Comparison of ENCODE assay signal across 10 cellular contexts in genomic region chr2:64276417-64277095, GRCh38.
A peak's percentile ranks its signal among the peaks of the same experiment; 100 is the strongest.
DNase-seq lines count a peak whose midpoint lies in the region; ATAC-seq and TF ChIP-seq lines count a peak whose summit lies in the region.
"Had no signal": no experiment of that assay in that cellular context is flagged by ENCODE, and none has a peak within 500 bp of the region (broad histone marks: within the 10 kb centered on the region; RNA-seq: fewer than 3 reads in every experiment).

No MANE protein-coding gene starts in this region.

- H3K4me1 ChIP-seq in SK-N-SH (ENCODE audit: control insufficient read depth in 1 of 2, insufficient read depth in 2 of 2, low read depth in 1 of 2, low read length in 1 of 2): peaks cover 20 to 35% of the 10 kb centered on the region in 2 experiments
- peaks cover 5% of the 10 kb centered on the region for H3K4me1 ChIP-seq in prostate gland (replicated peaks)

- TF ChIP-seq CTCF in SK-N-SH (IDR thresholded peaks at IDR 0.05) (no peak), prostate gland (IDR thresholded peaks at IDR 0.05) (no peak)

- 97% methylated on average over 3 of the region's 3 CpGs for WGBS in SK-N-SH (ENCODE audit: low lambda C conversion rate)
- WGBS in prostate gland: 87% methylated on average over 3 of the region's 3 CpGs

- DNase-seq in EH (ENCODE audit: low read depth) (peak; percentile 70), SK-N-SH (no peak), glomerular visceral epithelial cell (ENCODE audit: extremely low spot score) (peak; percentile 73), prostate gland (ENCODE audit: low spot score) (no peak), activated gamma-delta T cell (lab: John Stamatoyannopoulos, UW) (no peak)
- no peak for DNase-seq in activated effector memory CD4-positive, alpha-beta T cell treated with Interleukin-2 at 50 U/mL for 16 hours
- DNase-seq: activated CD4-positive, CD25-positive, alpha-beta regulatory T cell treated with anti-CD3 and anti-CD28 coated beads, Interleukin-2, amount 50 U/mL, for 72 hours; stimulated activated CD4-positive, alpha-beta T cell treated with anti-CD3 and anti-CD28 coated beads, Interleukin-2, amount 100 ng/mL, for 48 hours had no signal

- no peak for TF ChIP-seq RAD21 in SK-N-SH (IDR thresholded peaks at IDR 0.05; ENCODE audit: low read length)

- H3K9me3 ChIP-seq in SK-N-SH: no peaks in the 10 kb centered on the region
- no peaks in the 10 kb centered on the region for H3K9me3 ChIP-seq in prostate gland

- H2AFZ ChIP-seq in SK-N-SH (ENCODE audit: low read depth): no peak overlapping the region

- TF ChIP-seq POLR2A in prostate gland (IDR thresholded peaks at IDR 0.05): no peak

- H3K4me3 ChIP-seq in SK-N-SH (ENCODE audit: low read depth in 2 of 2, low read length in 1 of 2): no peak overlapping the region
- H3K4me3 ChIP-seq in prostate gland: no peak overlapping the region

- POLR2A ChIA-PET in SK-N-SH (lab: Yijun Ruan, JAX): no interaction called here

- H3K27ac ChIP-seq in SK-N-SH (ENCODE audit: low read depth in 2 of 2, low read length in 1 of 2): peak overlapping the region in 1 of 2 experiments; percentile 4; a peak in 1 of 4 replicates
- H3K27ac ChIP-seq in prostate gland: peak overlapping the region; percentile 1 to 36

- H3K79me2 ChIP-seq in SK-N-SH (ENCODE audit: insufficient read depth): no peaks in the 10 kb centered on the region

- H4K20me1 ChIP-seq in SK-N-SH (ENCODE audit: insufficient read depth): no peaks in the 10 kb centered on the region

- no peak overlapping the region for H3K4me2 ChIP-seq in SK-N-SH

- CTCF ChIA-PET in SK-N-SH (lab: Yijun Ruan, JAX): interaction anchor here (1.1 kb wide), 1 partner anchor 49 kb away, joined by 3 read pairs; no protein-coding TSS in a partner anchor

- H3F3A ChIP-seq in SK-N-SH (replicated peaks; ENCODE audit: insufficient read depth): peaks cover 14% of the 10 kb centered on the region

- no peak overlapping the region for H3K9ac ChIP-seq in SK-N-SH

- TF ChIP-seq EP300 in SK-N-SH (IDR thresholded peaks at IDR 0.05; ENCODE audit: borderline replicate concordance in 1 of 2, low read depth in 1 of 2, low read length in 1 of 2): peak in 1 of 2 experiments; percentile 52; a peak in 1 of 4 replicates

- no peaks in the 10 kb centered on the region for H3K9me2 ChIP-seq in SK-N-SH

- intact Hi-C loops in prostate gland (cut with DNase I): no loop called here

- H3K27me3 ChIP-seq in SK-N-SH (ENCODE audit: insufficient read depth) (no peaks in the 10 kb centered on the region), prostate gland (replicated peaks; ENCODE audit: insufficient read depth) (no peaks in the 10 kb centered on the region)

- ATAC-seq in GM21381 (IDR thresholded peaks at IDR 0.05; ENCODE audit: unreplicated experiment) (no peak), GM21576 (IDR thresholded peaks at IDR 0.05; ENCODE audit: unreplicated experiment) (no peak)

- H3K36me3 ChIP-seq in SK-N-SH (replicated peaks in 1 of 2; ENCODE audit: control insufficient read depth in 1 of 2, insufficient read depth in 2 of 2, low read length in 1 of 2): no peaks in the 10 kb centered on the region
- no peaks in the 10 kb centered on the region for H3K36me3 ChIP-seq in prostate gland

TF ChIP-seq in SK-N-SH, 30 proteins besides CTCF, POLR2A, EP300 and RAD21:
- TF ChIP-seq GABPA (IDR thresholded peaks at IDR 0.05; ENCODE audit: low read depth) (no peak), RCOR1 (IDR thresholded peaks at IDR 0.05; ENCODE audit: low read length) (no peak), USF1 (IDR thresholded peaks at IDR 0.05; ENCODE audit: borderline replicate concordance, low read depth) (no peak), ELF1 (IDR thresholded peaks at IDR 0.05) (no peak), TCF12 (IDR thresholded peaks at IDR 0.05) (peak; percentile 55), MAX (IDR thresholded peaks at IDR 0.05; ENCODE audit: low read depth) (0 out of 2 replicates have a peak, but pooled peaks have one; percentile 21), GATA2 (CRISPR knock-in tag; IDR thresholded peaks at IDR 0.05) (no peak), NFIC (IDR thresholded peaks at IDR 0.05; ENCODE audit: borderline replicate concordance) (peak; percentile 21; the same call in 1 of the 2 replicates), POLR2AphosphoS5 (IDR thresholded peaks at IDR 0.05; ENCODE audit: low read depth, low read length) (no peak), NRF1 (IDR thresholded peaks at IDR 0.05; ENCODE audit: low read depth, low read length) (no peak), MEF2A (IDR thresholded peaks at IDR 0.05; ENCODE audit: borderline replicate concordance, low read depth) (no peak), TEAD4 (IDR thresholded peaks at IDR 0.05; ENCODE audit: borderline replicate concordance, insufficient read depth) (peak; percentile 59; the same call in 1 of the 2 replicates), RXRA (IDR thresholded peaks at IDR 0.05; ENCODE audit: borderline replicate concordance, low read depth) (0 out of 2 replicates have a peak, but pooled peaks have one; percentile 13), IRF3 (IDR thresholded peaks at IDR 0.05; ENCODE audit: low read depth, low read length) (no peak), FOXJ3 (CRISPR knock-in tag; IDR thresholded peaks at IDR 0.05) (no peak), EZH2phosphoT487 (IDR thresholded peaks at IDR 0.05; ENCODE audit: borderline replicate concordance, low read depth) (no peak)

Comparison
In these comparisons a context has a peak if more than half of its experiments do, and no peak if none do; other contexts are left out.
1. DNase-seq: peak in EH (single experiment) and glomerular visceral epithelial cell (single experiment); none in SK-N-SH (single experiment), prostate gland (single experiment), activated gamma-delta T cell (single experiment) and activated effector memory CD4-positive, alpha-beta T cell treated with Interleukin-2 at 50 U/mL for 16 hours (single experiment).